In genomic region chr1:198245379-198245778, GRCh38 we compare ENCODE assay signal across 21 cellular contexts.
"Had no signal": no experiment of that assay in that cellular context is flagged by ENCODE, and none has a peak within 500 bp of the region (broad histone marks: within the 10 kb centered on the region; RNA-seq: fewer than 3 reads in every experiment).

No MANE protein-coding gene starts in this region.

- ATAC-seq: naive thymus-derived CD8-positive, alpha-beta T cell; sciatic nerve; stimulated activated effector memory CD8-positive, alpha-beta T cell treated with anti-CD3 and anti-CD28 coated beads, Interleukin-12 subunit alpha, Interleukin-12 subunit beta, amount 100 ng/mL, for 72 hours; stimulated activated naive CD8-positive, alpha-beta T cell treated with anti-CD3 and anti-CD28 coated beads, Interleukin-15, amount 100 ng/mL, for 72 hours; T-helper 17 cell had no signal

- DNase-seq: activated CD4-positive, alpha-beta memory T cell treated with anti-CD3 and anti-CD28 coated beads, Interleukin-2, amount 10 ng/mL, durations not matched to agents 7 days and 5 days; activated CD4-positive, alpha-beta T cell treated with anti-CD3 and anti-CD28 coated beads, Interleukin-2, amount 10 ng/mL, durations not matched to agents 24 days and 14 days; activated gamma-delta T cell treated with Interleukin-2 at 50 U/mL for 16 hours; activated naive CD8-positive, alpha-beta T cell treated with anti-CD3 and anti-CD28 coated beads for 36 hours; amniotic stem cell; naive thymus-derived CD8-positive, alpha-beta T cell; small intestine; stimulated activated CD4-positive, alpha-beta T cell treated with anti-CD3 and anti-CD28 coated beads, Interleukin-2, amount 100 ng/mL, for 24 hours; stimulated activated naive CD8-positive, alpha-beta T cell treated with anti-CD3 and anti-CD28 coated beads, Interleukin-15, amount 100 ng/mL, for 72 hours; SW 1271; T-helper 17 cell; tibial artery had no signal

- H3K27ac ChIP-seq: epithelial cell of prostate, neural progenitor cell, prostate gland, tibial artery had no signal

- H3K9me3 Mint-ChIP-seq: activated CD4-positive, alpha-beta T cell treated with anti-CD3 and anti-CD28 coated beads, Interleukin-2, amount 10 ng/mL, durations not matched to agents 24 days and 14 days; mesothelial cell of epicardium; stimulated activated effector memory CD8-positive, alpha-beta T cell treated with anti-CD3 and anti-CD28 coated beads, Interleukin-12 subunit alpha, Interleukin-12 subunit beta, amount 100 ng/mL, for 72 hours; stimulated activated naive CD8-positive, alpha-beta T cell treated with anti-CD3 and anti-CD28 coated beads, Interleukin-15, amount 100 ng/mL, for 72 hours had no signal

- H3K4me3 ChIP-seq: neural progenitor cell, prostate gland, tibial artery had no signal

- H3K9me3 ChIP-seq: prostate gland, tibial artery had no signal

- H3K4me3 Mint-ChIP-seq: activated CD4-positive, alpha-beta memory T cell treated with anti-CD3 and anti-CD28 coated beads, Interleukin-2, amount 10 ng/mL, durations not matched to agents 7 days and 5 days; activated CD4-positive, alpha-beta T cell treated with anti-CD3 and anti-CD28 coated beads, Interleukin-2, amount 10 ng/mL, durations not matched to agents 24 days and 14 days; activated naive CD8-positive, alpha-beta T cell treated with anti-CD3 and anti-CD28 coated beads for 36 hours; mesothelial cell of epicardium; naive thymus-derived CD8-positive, alpha-beta T cell; neural progenitor cell; stimulated activated effector memory CD8-positive, alpha-beta T cell treated with anti-CD3 and anti-CD28 coated beads, Interleukin-12 subunit alpha, Interleukin-12 subunit beta, amount 100 ng/mL, for 72 hours; stimulated activated naive CD8-positive, alpha-beta T cell treated with anti-CD3 and anti-CD28 coated beads, Interleukin-15, amount 100 ng/mL, for 72 hours; T-helper 17 cell had no signal

- H3K9ac ChIP-seq: neural progenitor cell had no signal

- H3K27ac Mint-ChIP-seq: activated CD4-positive, alpha-beta memory T cell treated with anti-CD3 and anti-CD28 coated beads, Interleukin-2, amount 10 ng/mL, durations not matched to agents 7 days and 5 days; activated CD4-positive, alpha-beta T cell treated with anti-CD3 and anti-CD28 coated beads, Interleukin-2, amount 10 ng/mL, durations not matched to agents 24 days and 14 days; activated naive CD8-positive, alpha-beta T cell treated with anti-CD3 and anti-CD28 coated beads for 36 hours; mesothelial cell of epicardium; neural progenitor cell; stimulated activated effector memory CD8-positive, alpha-beta T cell treated with anti-CD3 and anti-CD28 coated beads, Interleukin-12 subunit alpha, Interleukin-12 subunit beta, amount 100 ng/mL, for 72 hours; stimulated activated naive CD8-positive, alpha-beta T cell treated with anti-CD3 and anti-CD28 coated beads, Interleukin-15, amount 100 ng/mL, for 72 hours; T-helper 17 cell had no signal

- H3K4me1 ChIP-seq: neural progenitor cell, prostate gland, tibial artery had no signal

- H3K4me2 ChIP-seq: neural progenitor cell had no signal

- H3K27me3 ChIP-seq: neural progenitor cell, tibial artery had no signal

- FAIRE-seq: bronchial epithelial cell, keratinocyte, small intestine, urothelium cell line had no signal

- H3K36me3 ChIP-seq: neural progenitor cell, prostate gland had no signal

- H3K27me3 Mint-ChIP-seq: activated CD4-positive, alpha-beta memory T cell treated with anti-CD3 and anti-CD28 coated beads, Interleukin-2, amount 10 ng/mL, durations not matched to agents 7 days and 5 days; activated CD4-positive, alpha-beta T cell treated with anti-CD3 and anti-CD28 coated beads, Interleukin-2, amount 10 ng/mL, durations not matched to agents 24 days and 14 days; activated naive CD8-positive, alpha-beta T cell treated with anti-CD3 and anti-CD28 coated beads for 36 hours; naive thymus-derived CD8-positive, alpha-beta T cell; stimulated activated naive CD8-positive, alpha-beta T cell treated with anti-CD3 and anti-CD28 coated beads, Interleukin-15, amount 100 ng/mL, for 72 hours; T-helper 17 cell had no signal

- H2AFZ ChIP-seq: neural progenitor cell had no signal

- H3K4me1 Mint-ChIP-seq: mesothelial cell of epicardium had no signal
